ENCODE assay signal across 1 cellular context in the genomic region with DNA sequence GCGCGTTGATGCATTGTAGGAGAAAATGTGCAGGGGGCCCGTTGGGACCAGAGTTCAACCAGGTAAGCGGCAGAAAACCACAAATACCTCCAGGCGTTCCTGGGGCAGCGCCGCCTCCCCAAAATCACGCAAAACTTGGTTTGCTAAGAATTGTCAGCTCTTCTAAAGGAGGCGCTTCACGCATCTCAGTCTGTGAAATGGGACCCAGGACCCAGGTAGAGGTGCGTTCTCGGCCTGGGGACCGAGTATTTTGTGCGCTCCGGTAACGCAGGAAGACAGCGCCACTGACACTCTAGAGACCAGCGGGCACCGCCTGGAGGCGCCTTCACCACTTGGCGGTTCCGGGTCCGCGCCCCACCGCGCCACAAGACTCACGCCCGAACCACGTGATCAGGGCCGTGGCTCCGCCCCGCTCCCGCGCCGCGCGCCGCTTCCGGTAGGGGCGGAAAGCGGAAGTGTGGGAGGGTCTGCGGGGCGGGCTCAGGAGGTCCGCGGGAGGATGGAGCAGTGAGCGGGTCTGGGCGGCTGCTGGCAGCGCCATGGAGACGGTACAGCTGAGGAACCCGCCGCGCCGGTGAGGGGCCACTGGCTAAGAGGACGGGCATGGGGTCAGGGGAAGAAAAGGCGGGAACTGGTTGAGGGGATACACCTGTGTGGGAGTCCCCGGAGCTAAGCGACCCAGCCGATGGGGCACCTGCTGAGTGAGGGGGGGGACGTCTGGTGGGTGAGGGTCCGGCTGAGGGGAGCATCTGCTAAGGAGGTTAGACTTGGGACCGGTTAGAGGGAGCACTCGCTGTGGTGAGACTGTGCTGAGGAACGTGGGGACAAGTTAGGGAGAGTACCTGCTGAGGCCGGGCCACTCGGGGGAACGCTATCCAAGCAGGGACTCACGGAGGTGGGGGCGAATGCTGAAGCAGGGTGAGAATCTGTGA.
A peak's percentile ranks its signal among the peaks of the same experiment; 100 is the strongest.
TF ChIP-seq lines count a peak whose summit lies in the region.

A gene (plus strand): TSS at position 483 of the 932 bp plus-strand sequence. CDS start 57 bp downstream, at position 540.

TF ChIP-seq in GM12878, 131 proteins besides CTCF, POLR2A, EP300 and RAD21 (continued from another document and continues in another):
- TF ChIP-seq, protein P1, sequence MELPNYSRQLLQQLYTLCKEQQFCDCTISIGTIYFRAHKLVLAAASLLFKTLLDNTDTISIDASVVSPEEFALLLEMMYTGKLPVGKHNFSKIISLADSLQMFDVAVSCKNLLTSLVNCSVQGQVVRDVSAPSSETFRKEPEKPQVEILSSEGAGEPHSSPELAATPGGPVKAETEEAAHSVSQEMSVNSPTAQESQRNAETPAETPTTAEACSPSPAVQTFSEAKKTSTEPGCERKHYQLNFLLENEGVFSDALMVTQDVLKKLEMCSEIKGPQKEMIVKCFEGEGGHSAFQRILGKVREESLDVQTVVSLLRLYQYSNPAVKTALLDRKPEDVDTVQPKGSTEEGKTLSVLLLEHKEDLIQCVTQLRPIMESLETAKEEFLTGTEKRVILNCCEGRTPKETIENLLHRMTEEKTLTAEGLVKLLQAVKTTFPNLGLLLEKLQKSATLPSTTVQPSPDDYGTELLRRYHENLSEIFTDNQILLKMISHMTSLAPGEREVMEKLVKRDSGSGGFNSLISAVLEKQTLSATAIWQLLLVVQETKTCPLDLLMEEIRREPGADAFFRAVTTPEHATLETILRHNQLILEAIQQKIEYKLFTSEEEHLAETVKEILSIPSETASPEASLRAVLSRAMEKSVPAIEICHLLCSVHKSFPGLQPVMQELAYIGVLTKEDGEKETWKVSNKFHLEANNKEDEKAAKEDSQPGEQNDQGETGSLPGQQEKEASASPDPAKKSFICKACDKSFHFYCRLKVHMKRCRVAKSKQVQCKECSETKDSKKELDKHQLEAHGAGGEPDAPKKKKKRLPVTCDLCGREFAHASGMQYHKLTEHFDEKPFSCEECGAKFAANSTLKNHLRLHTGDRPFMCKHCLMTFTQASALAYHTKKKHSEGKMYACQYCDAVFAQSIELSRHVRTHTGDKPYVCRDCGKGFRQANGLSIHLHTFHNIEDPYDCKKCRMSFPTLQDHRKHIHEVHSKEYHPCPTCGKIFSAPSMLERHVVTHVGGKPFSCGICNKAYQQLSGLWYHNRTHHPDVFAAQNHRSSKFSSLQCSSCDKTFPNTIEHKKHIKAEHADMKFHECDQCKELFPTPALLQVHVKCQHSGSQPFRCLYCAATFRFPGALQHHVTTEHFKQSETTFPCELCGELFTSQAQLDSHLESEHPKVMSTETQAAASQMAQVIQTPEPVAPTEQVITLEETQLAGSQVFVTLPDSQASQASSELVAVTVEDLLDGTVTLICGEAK (IDR thresholded peaks at IDR 0.05; ENCODE audit: borderline replicate concordance), result peak; percentile 81
- TF ChIP-seq, protein P2, sequence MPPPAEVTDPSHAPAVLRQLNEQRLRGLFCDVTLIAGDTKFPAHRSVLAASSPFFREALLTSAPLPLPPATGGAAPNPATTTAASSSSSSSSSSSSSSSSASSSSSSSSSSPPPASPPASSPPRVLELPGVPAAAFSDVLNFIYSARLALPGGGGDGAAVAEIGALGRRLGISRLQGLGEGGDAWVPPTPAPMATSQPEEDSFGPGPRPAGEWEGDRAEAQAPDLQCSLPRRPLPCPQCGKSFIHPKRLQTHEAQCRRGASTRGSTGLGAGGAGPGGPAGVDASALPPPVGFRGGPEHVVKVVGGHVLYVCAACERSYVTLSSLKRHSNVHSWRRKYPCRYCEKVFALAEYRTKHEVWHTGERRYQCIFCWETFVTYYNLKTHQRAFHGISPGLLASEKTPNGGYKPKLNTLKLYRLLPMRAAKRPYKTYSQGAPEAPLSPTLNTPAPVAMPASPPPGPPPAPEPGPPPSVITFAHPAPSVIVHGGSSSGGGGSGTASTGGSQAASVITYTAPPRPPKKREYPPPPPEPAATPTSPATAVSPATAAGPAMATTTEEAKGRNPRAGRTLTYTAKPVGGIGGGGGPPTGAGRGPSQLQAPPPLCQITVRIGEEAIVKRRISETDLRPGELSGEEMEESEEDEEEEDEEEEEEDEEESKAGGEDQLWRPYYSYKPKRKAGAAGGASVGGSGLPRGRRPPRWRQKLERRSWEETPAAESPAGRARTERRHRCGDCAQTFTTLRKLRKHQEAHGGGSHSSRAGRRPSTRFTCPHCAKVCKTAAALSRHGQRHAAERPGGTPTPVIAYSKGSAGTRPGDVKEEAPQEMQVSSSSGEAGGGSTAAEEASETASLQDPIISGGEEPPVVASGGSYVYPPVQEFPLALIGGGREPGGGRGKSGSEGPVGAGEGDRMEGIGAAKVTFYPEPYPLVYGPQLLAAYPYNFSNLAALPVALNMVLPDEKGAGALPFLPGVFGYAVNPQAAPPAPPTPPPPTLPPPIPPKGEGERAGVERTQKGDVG (CRISPR knock-in tag; IDR thresholded peaks at IDR 0.05), result 0 out of 2 replicates have a peak, but pooled peaks have one; percentile 33
- TF ChIP-seq ZNF274 (IDR thresholded peaks at IDR 0.05; ENCODE audit: insufficient read depth, insufficient read length) (no peak), SIN3A (IDR thresholded peaks at IDR 0.05; ENCODE audit: low read depth, low read length) (peak; percentile 84), IKZF1 (conservative IDR thresholded peaks at IDR 0.05) (peak; percentile 76), GABPA (IDR thresholded peaks at IDR 0.05; ENCODE audit: low read depth) (peak; percentile 82), SUPT20H (IDR thresholded peaks at IDR 0.05; ENCODE audit: borderline replicate concordance, control insufficient read depth, low read depth, low read length) (no peak), EED (IDR thresholded peaks at IDR 0.05; ENCODE audit: low read depth) (no peak), CBX5 (IDR thresholded peaks at IDR 0.05; ENCODE audit: low read depth) (0 out of 2 replicates have a peak, but pooled peaks have one; percentile 27), NR2C2 (IDR thresholded peaks at IDR 0.05; ENCODE audit: borderline replicate concordance, control insufficient read depth, insufficient read length, low read depth) (no peak), PML (IDR thresholded peaks at IDR 0.05; ENCODE audit: low read length) (peak; percentile 89), JUND (IDR thresholded peaks at IDR 0.05; ENCODE audit: low read depth, low read length) (no peak), HDAC2 (IDR thresholded peaks at IDR 0.05) (no peak; the same call in 1 of the 2 replicates), CBFB (IDR thresholded peaks at IDR 0.05; ENCODE audit: low read depth) (peak; percentile 48), KLF5 (IDR thresholded peaks at IDR 0.05; ENCODE audit: partially characterized antibody) (no peak), TAF1 (IDR thresholded peaks at IDR 0.05; ENCODE audit: borderline replicate concordance, low read depth, low read length) (peak; percentile 83; the same call in 1 of the 2 replicates), FOXM1 (IDR thresholded peaks at IDR 0.05; ENCODE audit: low read depth, low read length) (no peak), ZNF622 (IDR thresholded peaks at IDR 0.05) (no peak), SMC3 (IDR thresholded peaks at IDR 0.05; ENCODE audit: borderline replicate concordance, low read length) (peak; percentile 35; the same call in 1 of the 2 replicates), SMAD5 (IDR thresholded peaks at IDR 0.05; ENCODE audit: low read depth) (peak; percentile 78), STAT3 (IDR thresholded peaks at IDR 0.05; ENCODE audit: low read depth, low read length) (no peak), MEF2A (IDR thresholded peaks at IDR 0.05; ENCODE audit: insufficient read depth, low read depth, low read length) (no peak), KDM1A (IDR thresholded peaks at IDR 0.05; ENCODE audit: borderline replicate concordance) (no peak), ZNF207 (IDR thresholded peaks at IDR 0.05; ENCODE audit: borderline replicate concordance) (0 out of 2 replicates have a peak, but pooled peaks have one; percentile 22)
- TF ChIP-seq, protein P3, sequence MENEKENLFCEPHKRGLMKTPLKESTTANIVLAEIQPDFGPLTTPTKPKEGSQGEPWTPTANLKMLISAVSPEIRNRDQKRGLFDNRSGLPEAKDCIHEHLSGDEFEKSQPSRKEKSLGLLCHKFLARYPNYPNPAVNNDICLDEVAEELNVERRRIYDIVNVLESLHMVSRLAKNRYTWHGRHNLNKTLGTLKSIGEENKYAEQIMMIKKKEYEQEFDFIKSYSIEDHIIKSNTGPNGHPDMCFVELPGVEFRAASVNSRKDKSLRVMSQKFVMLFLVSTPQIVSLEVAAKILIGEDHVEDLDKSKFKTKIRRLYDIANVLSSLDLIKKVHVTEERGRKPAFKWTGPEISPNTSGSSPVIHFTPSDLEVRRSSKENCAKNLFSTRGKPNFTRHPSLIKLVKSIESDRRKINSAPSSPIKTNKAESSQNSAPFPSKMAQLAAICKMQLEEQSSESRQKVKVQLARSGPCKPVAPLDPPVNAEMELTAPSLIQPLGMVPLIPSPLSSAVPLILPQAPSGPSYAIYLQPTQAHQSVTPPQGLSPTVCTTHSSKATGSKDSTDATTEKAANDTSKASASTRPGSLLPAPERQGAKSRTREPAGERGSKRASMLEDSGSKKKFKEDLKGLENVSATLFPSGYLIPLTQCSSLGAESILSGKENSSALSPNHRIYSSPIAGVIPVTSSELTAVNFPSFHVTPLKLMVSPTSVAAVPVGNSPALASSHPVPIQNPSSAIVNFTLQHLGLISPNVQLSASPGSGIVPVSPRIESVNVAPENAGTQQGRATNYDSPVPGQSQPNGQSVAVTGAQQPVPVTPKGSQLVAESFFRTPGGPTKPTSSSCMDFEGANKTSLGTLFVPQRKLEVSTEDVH (IDR thresholded peaks at IDR 0.05; ENCODE audit: low read depth, partially characterized antibody), result peak; percentile 74
- TF ChIP-seq, protein P4, sequence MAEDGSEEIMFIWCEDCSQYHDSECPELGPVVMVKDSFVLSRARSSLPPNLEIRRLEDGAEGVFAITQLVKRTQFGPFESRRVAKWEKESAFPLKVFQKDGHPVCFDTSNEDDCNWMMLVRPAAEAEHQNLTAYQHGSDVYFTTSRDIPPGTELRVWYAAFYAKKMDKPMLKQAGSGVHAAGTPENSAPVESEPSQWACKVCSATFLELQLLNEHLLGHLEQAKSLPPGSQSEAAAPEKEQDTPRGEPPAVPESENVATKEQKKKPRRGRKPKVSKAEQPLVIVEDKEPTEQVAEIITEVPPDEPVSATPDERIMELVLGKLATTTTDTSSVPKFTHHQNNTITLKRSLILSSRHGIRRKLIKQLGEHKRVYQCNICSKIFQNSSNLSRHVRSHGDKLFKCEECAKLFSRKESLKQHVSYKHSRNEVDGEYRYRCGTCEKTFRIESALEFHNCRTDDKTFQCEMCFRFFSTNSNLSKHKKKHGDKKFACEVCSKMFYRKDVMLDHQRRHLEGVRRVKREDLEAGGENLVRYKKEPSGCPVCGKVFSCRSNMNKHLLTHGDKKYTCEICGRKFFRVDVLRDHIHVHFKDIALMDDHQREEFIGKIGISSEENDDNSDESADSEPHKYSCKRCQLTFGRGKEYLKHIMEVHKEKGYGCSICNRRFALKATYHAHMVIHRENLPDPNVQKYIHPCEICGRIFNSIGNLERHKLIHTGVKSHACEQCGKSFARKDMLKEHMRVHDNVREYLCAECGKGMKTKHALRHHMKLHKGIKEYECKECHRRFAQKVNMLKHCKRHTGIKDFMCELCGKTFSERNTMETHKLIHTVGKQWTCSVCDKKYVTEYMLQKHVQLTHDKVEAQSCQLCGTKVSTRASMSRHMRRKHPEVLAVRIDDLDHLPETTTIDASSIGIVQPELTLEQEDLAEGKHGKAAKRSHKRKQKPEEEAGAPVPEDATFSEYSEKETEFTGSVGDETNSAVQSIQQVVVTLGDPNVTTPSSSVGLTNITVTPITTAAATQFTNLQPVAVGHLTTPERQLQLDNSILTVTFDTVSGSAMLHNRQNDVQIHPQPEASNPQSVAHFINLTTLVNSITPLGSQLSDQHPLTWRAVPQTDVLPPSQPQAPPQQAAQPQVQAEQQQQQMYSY (CRISPR knock-in tag; IDR thresholded peaks at IDR 0.05), result no peak
- TF ChIP-seq, protein P5, sequence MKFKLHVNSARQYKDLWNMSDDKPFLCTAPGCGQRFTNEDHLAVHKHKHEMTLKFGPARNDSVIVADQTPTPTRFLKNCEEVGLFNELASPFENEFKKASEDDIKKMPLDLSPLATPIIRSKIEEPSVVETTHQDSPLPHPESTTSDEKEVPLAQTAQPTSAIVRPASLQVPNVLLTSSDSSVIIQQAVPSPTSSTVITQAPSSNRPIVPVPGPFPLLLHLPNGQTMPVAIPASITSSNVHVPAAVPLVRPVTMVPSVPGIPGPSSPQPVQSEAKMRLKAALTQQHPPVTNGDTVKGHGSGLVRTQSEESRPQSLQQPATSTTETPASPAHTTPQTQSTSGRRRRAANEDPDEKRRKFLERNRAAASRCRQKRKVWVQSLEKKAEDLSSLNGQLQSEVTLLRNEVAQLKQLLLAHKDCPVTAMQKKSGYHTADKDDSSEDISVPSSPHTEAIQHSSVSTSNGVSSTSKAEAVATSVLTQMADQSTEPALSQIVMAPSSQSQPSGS (IDR thresholded peaks at IDR 0.05; ENCODE audit: low read length), result no peak
- TF ChIP-seq, protein P6, sequence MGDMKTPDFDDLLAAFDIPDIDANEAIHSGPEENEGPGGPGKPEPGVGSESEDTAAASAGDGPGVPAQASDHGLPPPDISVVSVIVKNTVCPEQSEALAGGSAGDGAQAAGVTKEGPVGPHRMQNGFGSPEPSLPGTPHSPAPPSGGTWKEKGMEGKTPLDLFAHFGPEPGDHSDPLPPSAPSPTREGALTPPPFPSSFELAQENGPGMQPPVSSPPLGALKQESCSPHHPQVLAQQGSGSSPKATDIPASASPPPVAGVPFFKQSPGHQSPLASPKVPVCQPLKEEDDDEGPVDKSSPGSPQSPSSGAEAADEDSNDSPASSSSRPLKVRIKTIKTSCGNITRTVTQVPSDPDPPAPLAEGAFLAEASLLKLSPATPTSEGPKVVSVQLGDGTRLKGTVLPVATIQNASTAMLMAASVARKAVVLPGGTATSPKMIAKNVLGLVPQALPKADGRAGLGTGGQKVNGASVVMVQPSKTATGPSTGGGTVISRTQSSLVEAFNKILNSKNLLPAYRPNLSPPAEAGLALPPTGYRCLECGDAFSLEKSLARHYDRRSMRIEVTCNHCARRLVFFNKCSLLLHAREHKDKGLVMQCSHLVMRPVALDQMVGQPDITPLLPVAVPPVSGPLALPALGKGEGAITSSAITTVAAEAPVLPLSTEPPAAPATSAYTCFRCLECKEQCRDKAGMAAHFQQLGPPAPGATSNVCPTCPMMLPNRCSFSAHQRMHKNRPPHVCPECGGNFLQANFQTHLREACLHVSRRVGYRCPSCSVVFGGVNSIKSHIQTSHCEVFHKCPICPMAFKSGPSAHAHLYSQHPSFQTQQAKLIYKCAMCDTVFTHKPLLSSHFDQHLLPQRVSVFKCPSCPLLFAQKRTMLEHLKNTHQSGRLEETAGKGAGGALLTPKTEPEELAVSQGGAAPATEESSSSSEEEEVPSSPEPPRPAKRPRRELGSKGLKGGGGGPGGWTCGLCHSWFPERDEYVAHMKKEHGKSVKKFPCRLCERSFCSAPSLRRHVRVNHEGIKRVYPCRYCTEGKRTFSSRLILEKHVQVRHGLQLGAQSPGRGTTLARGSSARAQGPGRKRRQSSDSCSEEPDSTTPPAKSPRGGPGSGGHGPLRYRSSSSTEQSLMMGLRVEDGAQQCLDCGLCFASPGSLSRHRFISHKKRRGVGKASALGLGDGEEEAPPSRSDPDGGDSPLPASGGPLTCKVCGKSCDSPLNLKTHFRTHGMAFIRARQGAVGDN (IDR thresholded peaks at IDR 0.05), result peak; percentile 67; the same call in 1 of the 2 replicates
- TF ChIP-seq, protein P7, sequence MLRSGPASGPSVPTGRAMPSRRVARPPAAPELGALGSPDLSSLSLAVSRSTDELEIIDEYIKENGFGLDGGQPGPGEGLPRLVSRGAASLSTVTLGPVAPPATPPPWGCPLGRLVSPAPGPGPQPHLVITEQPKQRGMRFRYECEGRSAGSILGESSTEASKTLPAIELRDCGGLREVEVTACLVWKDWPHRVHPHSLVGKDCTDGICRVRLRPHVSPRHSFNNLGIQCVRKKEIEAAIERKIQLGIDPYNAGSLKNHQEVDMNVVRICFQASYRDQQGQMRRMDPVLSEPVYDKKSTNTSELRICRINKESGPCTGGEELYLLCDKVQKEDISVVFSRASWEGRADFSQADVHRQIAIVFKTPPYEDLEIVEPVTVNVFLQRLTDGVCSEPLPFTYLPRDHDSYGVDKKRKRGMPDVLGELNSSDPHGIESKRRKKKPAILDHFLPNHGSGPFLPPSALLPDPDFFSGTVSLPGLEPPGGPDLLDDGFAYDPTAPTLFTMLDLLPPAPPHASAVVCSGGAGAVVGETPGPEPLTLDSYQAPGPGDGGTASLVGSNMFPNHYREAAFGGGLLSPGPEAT (IDR thresholded peaks at IDR 0.05; ENCODE audit: low read depth), result no peak; the same call in 1 of the 2 replicates
